ENCODE assay signal across 1 cellular context in genomic region chr7:35801392-35802101, GRCh38.
TF ChIP-seq lines count a peak whose summit lies in the region.

No MANE protein-coding gene starts in this region.

TF ChIP-seq in HepG2, 621 proteins besides CTCF, POLR2A, EP300 and RAD21 (continued from another document and continues in another):
- TF ChIP-seq ZNF512B (CRISPR knock-in tag; IDR thresholded peaks at IDR 0.05; ENCODE audit: borderline replicate concordance), result 0 out of 2 replicates have a peak, but pooled peaks have one; percentile 33
- peak; percentile 41; the same call in 1 of the 2 replicates for TF ChIP-seq HNF1B (CRISPR knock-in tag; IDR thresholded peaks at IDR 0.05)
- TF ChIP-seq PCBP1 (IDR thresholded peaks at IDR 0.05; ENCODE audit: borderline replicate concordance, low read depth, low read length), result no peak
- no peak for TF ChIP-seq CERS6 (CRISPR knock-in tag; IDR thresholded peaks at IDR 0.05)
- TF ChIP-seq MYC (CRISPR knock-in tag; IDR thresholded peaks at IDR 0.05; ENCODE audit: borderline replicate concordance), result no peak; the same call in 1 of the 2 replicates
- TF ChIP-seq TCF7L2 (IDR thresholded peaks at IDR 0.05; ENCODE audit: low read depth, low read length), result no peak
- 0 out of 2 replicates have a peak, but pooled peaks have one; percentile 4 for TF ChIP-seq ATF7-NPFF (CRISPR knock-in tag; IDR thresholded peaks at IDR 0.05; ENCODE audit: low read depth)
- TF ChIP-seq SNAPC5 (CRISPR knock-in tag; IDR thresholded peaks at IDR 0.05; ENCODE audit: borderline replicate concordance), result no peak
- TF ChIP-seq ZNF607 (CRISPR knock-in tag; IDR thresholded peaks at IDR 0.05; ENCODE audit: borderline replicate concordance), result no peak
- no peak for TF ChIP-seq KLF13 (CRISPR knock-in tag; IDR thresholded peaks at IDR 0.05)
- TF ChIP-seq HNF4G (IDR thresholded peaks at IDR 0.05; ENCODE audit: borderline replicate concordance, low read depth, low read length), result no peak
- TF ChIP-seq HNF4G (CRISPR knock-in tag; IDR thresholded peaks at IDR 0.05; ENCODE audit: borderline replicate concordance, low read depth), result no peak
- TF ChIP-seq SATB2 (CRISPR knock-in tag; IDR thresholded peaks at IDR 0.05), result no peak
- no peak for TF ChIP-seq ZNF691 (CRISPR knock-in tag; IDR thresholded peaks at IDR 0.05; ENCODE audit: borderline replicate concordance, low read depth)
- no peak for TF ChIP-seq BCLAF1 (IDR thresholded peaks at IDR 0.05)
- TF ChIP-seq ZNF546 (CRISPR knock-in tag; conservative IDR thresholded peaks at IDR 0.05), result no peak
- TF ChIP-seq JUN (CRISPR knock-in tag; IDR thresholded peaks at IDR 0.05), result no peak
- no peak for TF ChIP-seq CAMTA2 (CRISPR knock-in tag; IDR thresholded peaks at IDR 0.05; ENCODE audit: borderline replicate concordance)
- no peak for TF ChIP-seq MAX (IDR thresholded peaks at IDR 0.05)
- no peak for TF ChIP-seq ZFP90 (CRISPR knock-in tag; IDR thresholded peaks at IDR 0.05; ENCODE audit: borderline replicate concordance)
- no peak for TF ChIP-seq SIX4 (CRISPR knock-in tag; IDR thresholded peaks at IDR 0.05)
- peak; percentile 46; the same call in 1 of the 2 replicates for TF ChIP-seq KMT2A (CRISPR knock-in tag; IDR thresholded peaks at IDR 0.05)
- no peak for TF ChIP-seq ZNF20 (CRISPR knock-in tag; IDR thresholded peaks at IDR 0.05)
- TF ChIP-seq ZNF3 (CRISPR knock-in tag; IDR thresholded peaks at IDR 0.05), result no peak
- no peak for TF ChIP-seq ETV5 (CRISPR knock-in tag; IDR thresholded peaks at IDR 0.05; ENCODE audit: borderline replicate concordance)
- no peak for TF ChIP-seq SAFB2 (CRISPR knock-in tag; IDR thresholded peaks at IDR 0.05; ENCODE audit: borderline replicate concordance, low read depth)
- peak; percentile 59; the same call in 1 of the 2 replicates for TF ChIP-seq KDM5A (IDR thresholded peaks at IDR 0.05; ENCODE audit: borderline replicate concordance, low read length)
- TF ChIP-seq ZSCAN9 (CRISPR knock-in tag; IDR thresholded peaks at IDR 0.05; ENCODE audit: borderline replicate concordance), result no peak
- TF ChIP-seq ZNF441 (CRISPR knock-in tag; IDR thresholded peaks at IDR 0.05; ENCODE audit: borderline replicate concordance), result no peak; the same call in 1 of the 2 replicates
- TF ChIP-seq HNRNPLL (IDR thresholded peaks at IDR 0.05; ENCODE audit: low read depth, low read length, poor library complexity, severe bottlenecking), result peak; percentile 93
- TF ChIP-seq ZNF703 (CRISPR knock-in tag; IDR thresholded peaks at IDR 0.05; ENCODE audit: borderline replicate concordance), result 0 out of 2 replicates have a peak, but pooled peaks have one; percentile 57
- no peak for TF ChIP-seq NCOR1 (IDR thresholded peaks at IDR 0.05; ENCODE audit: borderline replicate concordance, low read length)
- TF ChIP-seq SCMH1 (CRISPR knock-in tag; IDR thresholded peaks at IDR 0.05; ENCODE audit: borderline replicate concordance), result no peak
- no peak for TF ChIP-seq HOXD1 (CRISPR knock-in tag; IDR thresholded peaks at IDR 0.05)
- no peak; the same call in 1 of the 2 replicates for TF ChIP-seq ZNF205 (CRISPR knock-in tag; IDR thresholded peaks at IDR 0.05)
- no peak; the same call in 1 of the 2 replicates for TF ChIP-seq GLI4 (CRISPR knock-in tag; IDR thresholded peaks at IDR 0.05; ENCODE audit: borderline replicate concordance)
- TF ChIP-seq CREB3 (CRISPR knock-in tag; IDR thresholded peaks at IDR 0.05), result no peak
- TF ChIP-seq DNMT3B (CRISPR knock-in tag; conservative IDR thresholded peaks at IDR 0.05), result no peak
- TF ChIP-seq PHF21A (CRISPR knock-in tag; IDR thresholded peaks at IDR 0.05), result no peak
- TF ChIP-seq CREM (IDR thresholded peaks at IDR 0.05), result no peak
- no peak for TF ChIP-seq CREM (CRISPR knock-in tag; IDR thresholded peaks at IDR 0.05)
- TF ChIP-seq GATA4 (IDR thresholded peaks at IDR 0.05; ENCODE audit: borderline replicate concordance, low read depth), result no peak
- TF ChIP-seq KLF16 (CRISPR knock-in tag; IDR thresholded peaks at IDR 0.05), result no peak
- TF ChIP-seq CBFB (CRISPR knock-in tag; IDR thresholded peaks at IDR 0.05), result 0 out of 2 replicates have a peak, but pooled peaks have one; percentile 23
- TF ChIP-seq HNF4A (CRISPR knock-in tag; IDR thresholded peaks at IDR 0.05), result no peak
- no peak for TF ChIP-seq ZNF800 (CRISPR knock-in tag; IDR thresholded peaks at IDR 0.05)
- no peak for TF ChIP-seq FOXC1 (CRISPR knock-in tag; IDR thresholded peaks at IDR 0.05; ENCODE audit: borderline replicate concordance)
- no peak for TF ChIP-seq FOSL1 (CRISPR knock-in tag; IDR thresholded peaks at IDR 0.05; ENCODE audit: borderline replicate concordance)
- TF ChIP-seq CCDC6 (CRISPR knock-in tag; IDR thresholded peaks at IDR 0.05), result 0 out of 2 replicates have a peak, but pooled peaks have one; percentile 31
- TF ChIP-seq ZNF264 (CRISPR knock-in tag; IDR thresholded peaks at IDR 0.05), result no peak
- no peak for TF ChIP-seq RORA (CRISPR knock-in tag; IDR thresholded peaks at IDR 0.05)
- TF ChIP-seq NFIB (CRISPR knock-in tag; IDR thresholded peaks at IDR 0.05; ENCODE audit: borderline replicate concordance), result no peak
- TF ChIP-seq ZNF282 (IDR thresholded peaks at IDR 0.05; ENCODE audit: partially characterized antibody), result no peak
- no peak for TF ChIP-seq ZNF274 (CRISPR knock-in tag; IDR thresholded peaks at IDR 0.05)
- TF ChIP-seq RXRA (CRISPR knock-in tag; IDR thresholded peaks at IDR 0.05), result no peak
- TF ChIP-seq ZNF83 (CRISPR knock-in tag; IDR thresholded peaks at IDR 0.05; ENCODE audit: borderline replicate concordance), result no peak
- no peak for TF ChIP-seq DMTF1 (CRISPR knock-in tag; IDR thresholded peaks at IDR 0.05)
- peak; percentile 78 for TF ChIP-seq PHF8 (CRISPR knock-in tag; IDR thresholded peaks at IDR 0.05)
- TF ChIP-seq TP53 (CRISPR knock-in tag; conservative IDR thresholded peaks at IDR 0.05), result no peak
- no peak for TF ChIP-seq ZNF678 (CRISPR knock-in tag; IDR thresholded peaks at IDR 0.05)
- TF ChIP-seq ARNT (IDR thresholded peaks at IDR 0.05), result no peak
- no peak for TF ChIP-seq ZBTB42 (CRISPR knock-in tag; IDR thresholded peaks at IDR 0.05)
